In genomic region chr12:19431407-19432308, GRCh38 we compare ENCODE assay signal across 8 cellular contexts. TPM values are rescaled to one million over a fixed set of nuclear protein-coding genes. Genes with fewer than 3 reads are reported as not detected.
DNase-seq lines count a peak whose midpoint lies in the region; ATAC-seq, FAIRE-seq and TF ChIP-seq lines count a peak whose summit lies in the region.

No MANE protein-coding gene starts in this region.

- no peak for FAIRE-seq in kidney (lab: Jason Lieb, UNC)

- H4K91ac ChIP-seq in trophoblast cell (ENCODE audit: low read depth, low read length), result peak overlapping the region; percentile 93

- peaks cover 45% of the 10 kb centered on the region for H3K36me3 Mint-ChIP-seq in GM23338 (ENCODE audit: low read depth)

- H3K27me3 Mint-ChIP-seq in GM23338 (ENCODE audit: insufficient read depth, low read depth, poor library complexity), result peaks cover 9% of the 10 kb centered on the region

- H2BK12ac ChIP-seq in trophoblast cell (ENCODE audit: low read length), result peak overlapping the region; percentile 90

- peak overlapping the region; percentile 7 for H3K27ac ChIP-seq in GM23338 (ENCODE audit: low read depth)
- H3K27ac ChIP-seq in body of pancreas, result peak overlapping the region in 2 of 4 donors; percentile 1 to 21
- peak overlapping the region; percentile 94 for H3K27ac ChIP-seq in trophoblast cell (ENCODE audit: low read depth, low read length)
- no peak overlapping the region for H3K27ac ChIP-seq in kidney (ENCODE audit: low read depth in 2 of 2, low read length in 2 of 2)

- H3K4ac ChIP-seq in trophoblast cell (ENCODE audit: low read depth, low read length), result peak overlapping the region; percentile 35

- peak overlapping the region; percentile 96 for H2BK120ac ChIP-seq in trophoblast cell (ENCODE audit: insufficient read depth, low read length, poor library complexity)

- 80 to 82% methylated on average over 5 of the region's 5 CpGs for WGBS in body of pancreas, 2 donors
- no CpG with 5 or more reads among the region's 5 CpGs for WGBS in trophoblast cell (ENCODE audit: extremely low coverage, insufficient coverage, insufficient read length)

- intact Hi-C loops in body of pancreas (cut with DNase I) (no loop called here), kidney (cut with DNase I) (no loop called here)

- no peak overlapping the region for H3K4me3 Mint-ChIP-seq in GM23338

- H3K9me3 ChIP-seq in body of pancreas (no peaks in the 10 kb centered on the region), trophoblast cell (ENCODE audit: insufficient read depth, low read depth, low read length) (no peaks in the 10 kb centered on the region), kidney (ENCODE audit: control insufficient read depth in 1 of 2, low read length in 2 of 2) (no peaks in the 10 kb centered on the region)

- no peak for TF ChIP-seq CTCF in GM10266 (IDR thresholded peaks at IDR 0.05; ENCODE audit: control insufficient read depth, insufficient read depth, low read depth, missing control alignments)
- TF ChIP-seq CTCF in GM23338 (conservative IDR thresholded peaks at IDR 0.05; ENCODE audit: low read depth in 2 of 2), result no peak
- no peak for TF ChIP-seq CTCF in body of pancreas (IDR thresholded peaks at IDR 0.05)
- no peak for TF ChIP-seq CTCF in kidney (IDR thresholded peaks at IDR 0.05; ENCODE audit: borderline replicate concordance, extremely low read depth, insufficient read depth)

- H2BK5ac ChIP-seq in trophoblast cell (ENCODE audit: low read depth, low read length, poor library complexity), result peak overlapping the region; percentile 98

- peak overlapping the region; percentile 87 for H3K14ac ChIP-seq in trophoblast cell (ENCODE audit: low read length)

- H3K18ac ChIP-seq in trophoblast cell (ENCODE audit: low read length), result peak overlapping the region; percentile 42

- ATAC-seq in GM23338, result peak; percentile 46; the same call in 2 of the 3 replicates
- peak; percentile 30 for ATAC-seq in body of pancreas

- H3K79me2 ChIP-seq in GM23338 (replicated peaks; ENCODE audit: insufficient read depth) (no peaks in the 10 kb centered on the region), trophoblast cell (ENCODE audit: control insufficient read depth, insufficient read depth, low read length, poor library complexity) (no peaks in the 10 kb centered on the region)

- H2AFZ ChIP-seq in GM23338 (no peak overlapping the region; the same call in 1 of the 2 replicates), trophoblast cell (ENCODE audit: insufficient read depth, low read length, poor library complexity) (peak overlapping the region; percentile 69)

- H4K20me1 ChIP-seq in GM23338 (replicated peaks; ENCODE audit: insufficient read depth), result no peaks in the 10 kb centered on the region

- peak; percentile 44 for DNase-seq in GM10266 (ENCODE audit: extremely low spot score)
- DNase-seq in GM23338 (ENCODE audit: low spot score), result no peak
- DNase-seq in NCI-H226, result peak; percentile 2
- no peak for DNase-seq in body of pancreas
- peak; percentile 93 to 96 for DNase-seq in trophoblast cell
- DNase-seq in SW480 (ENCODE audit: low spot score), result no peak
- no peak for DNase-seq in kidney
- no peak for DNase-seq in inferior parietal cortex (ENCODE audit: extremely low spot score)

- H4K12ac ChIP-seq in trophoblast cell (ENCODE audit: low read depth, low read length), result no peak overlapping the region

- no peaks in the 10 kb centered on the region for H3F3A ChIP-seq in GM23338 (replicated peaks; ENCODE audit: low read depth)

- H3K79me1 ChIP-seq in trophoblast cell (ENCODE audit: low read length), result peaks cover 15% of the 10 kb centered on the region

- H3K9ac ChIP-seq in trophoblast cell (ENCODE audit: low read length), result no peak overlapping the region
- no peak overlapping the region for H3K9ac ChIP-seq in kidney (ENCODE audit: low read length in 2 of 2)

- peaks cover 30% of the 10 kb centered on the region; the same call in 2 of the 3 replicates for H3K9me3 Mint-ChIP-seq in GM23338

- H3K4me1 ChIP-seq in GM23338 (ENCODE audit: insufficient read depth) (peaks cover 5% of the 10 kb centered on the region), body of pancreas (peaks cover 6% of the 10 kb centered on the region), trophoblast cell (ENCODE audit: control insufficient read depth in 1 of 2, insufficient read depth in 2 of 2, low read length in 2 of 2) (peaks cover 12 to 16% of the 10 kb centered on the region in 2 experiments), kidney (ENCODE audit: control insufficient read depth in 1 of 2, insufficient read depth in 1 of 2, low read depth in 1 of 2, low read length in 2 of 2) (peaks cover 0 to 5% of the 10 kb centered on the region in 2 donors)

- TF ChIP-seq POLR2A in body of pancreas (IDR thresholded peaks at IDR 0.05), result no peak

- H3K27me3 ChIP-seq in GM23338 (ENCODE audit: insufficient read depth) (no peaks in the 10 kb centered on the region), body of pancreas (no peaks in the 10 kb centered on the region), trophoblast cell (ENCODE audit: insufficient read depth, low read length) (no peaks in the 10 kb centered on the region)

- H3K4me1 Mint-ChIP-seq in GM23338, result peaks cover 18% of the 10 kb centered on the region

- peak overlapping the region; percentile 74 for H4K8ac ChIP-seq in trophoblast cell (ENCODE audit: low read depth, low read length)

- H3K36me3 ChIP-seq in GM23338 (ENCODE audit: insufficient read depth) (no peaks in the 10 kb centered on the region; the same call in 1 of the 2 replicates), body of pancreas (replicated peaks in 1 of 2; ENCODE audit: insufficient read depth in 1 of 2, low read depth in 2 of 2) (no peaks in the 10 kb centered on the region), trophoblast cell (ENCODE audit: control insufficient read depth in 1 of 2, insufficient read depth in 2 of 2, low read length in 2 of 2) (no peaks in the 10 kb centered on the region), kidney (ENCODE audit: control insufficient read depth in 1 of 2, insufficient read depth in 2 of 2, low read length in 2 of 2) (no peaks in the 10 kb centered on the region)

- no peak overlapping the region for H2AK5ac ChIP-seq in trophoblast cell (ENCODE audit: low read length)

- peak overlapping the region; percentile 91 for H3K27ac Mint-ChIP-seq in GM23338

- H3K4me2 ChIP-seq in GM23338 (no peak overlapping the region), trophoblast cell (ENCODE audit: low read length) (no peak overlapping the region)

- no peaks in the 10 kb centered on the region; the same call in 1 of the 2 replicates for H3K9me2 ChIP-seq in GM23338 (ENCODE audit: insufficient read depth)

- H3K4me3 ChIP-seq in GM23338 (no peak overlapping the region), body of pancreas (no peak overlapping the region), trophoblast cell (ENCODE audit: low read depth, low read length) (no peak overlapping the region), kidney (ENCODE audit: low read length in 2 of 2) (no peak overlapping the region)

- H3K23ac ChIP-seq in trophoblast cell (ENCODE audit: low read length), result no peak overlapping the region

TF ChIP-seq in GM23338, 12 proteins besides CTCF, POLR2A, EP300 and RAD21 (continues in another document):
- TF ChIP-seq STAT1 (IDR thresholded peaks at IDR 0.05; ENCODE audit: unreplicated experiment), result no peak
- TF ChIP-seq ZNF331 (CRISPR knock-in tag; IDR thresholded peaks at IDR 0.05; ENCODE audit: low read depth), result no peak

RNA-seq across cellular contexts. Expression of gene AEBP2, which starts 7.6 kb away (rescaled TPM):
- total RNA-seq in GM23338 (2014; rRNA removed; shearing (Covaris generic)), result 48.1 and 48.9 TPM in 2 replicates
- polyA plus RNA-seq in GM23338 (2016; fragmentation: Nextera tagmentation; extraction: Ambion mirVana) (37.1 and 39.3 TPM in 2 replicates), kidney (ENCODE audit: insufficient read depth, low read depth, low replicate concordance) (12.0 TPM)
- total RNA-seq in body of pancreas (10 to 100 TPM; 25.1 to 25.7 TPM), kidney (46.4 TPM)
- polyA plus RNA-seq in trophoblast cell (2013), result 66.3 and 67.4 TPM in 2 replicates

Comparison
In these comparisons a context has a peak if more than half of its experiments do, and no peak if none do; other contexts are left out.
1. DNase-seq: peak in GM10266 (single experiment), NCI-H226 (single experiment) and trophoblast cell (2 of 2); none in GM23338 (single experiment), body of pancreas (0 of 4), SW480 (single experiment), kidney (single experiment) and inferior parietal cortex (single experiment).
2. H3K27ac ChIP-seq: peak in GM23338 (single experiment) and trophoblast cell (single experiment); none in kidney (0 of 2).